ENCODE assay signal across 27 cellular contexts in genomic region chr1:163176797-163177196, GRCh38.
"Had no signal": no experiment of that assay in that cellular context is flagged by ENCODE, and none has a peak within 500 bp of the region (broad histone marks: within the 10 kb centered on the region; RNA-seq: fewer than 3 reads in every experiment).

No MANE protein-coding gene starts in this region.

- H3K27ac ChIP-seq: lower lobe of right lung, pancreas, prostate gland, skin epidermis, stomach, thyroid gland, upper lobe of right lung had no signal

- H3K4me1 ChIP-seq: pancreas, prostate gland, upper lobe of right lung had no signal

- H3K36me3 ChIP-seq: lower lobe of right lung, pancreas, prostate gland, stomach, thyroid gland, upper lobe of right lung had no signal

- DNase-seq: hippocampal formation; kidney glomerular epithelial cell; left cardiac atrium; left ventricle myocardium superior; lower lobe of right lung; mammary epithelial cell; mesenchymal stem cell; naive thymus-derived CD8-positive, alpha-beta T cell; nucleus accumbens; pancreas; posterior cingulate gyrus; retina; right cardiac atrium; stimulated activated CD4-positive, alpha-beta T cell treated with anti-CD3 and anti-CD28 coated beads, Interleukin-12 subunit alpha, Interleukin-12 subunit beta, amount 100 ng/mL, for 4 hours; stimulated activated CD4-positive, alpha-beta T cell treated with anti-CD3 and anti-CD28 coated beads, Interleukin-15, amount 100 ng/mL, for 24 hours; stimulated activated CD4-positive, alpha-beta T cell treated with anti-CD3 and anti-CD28 coated beads, Interleukin-2, amount 100 ng/mL, for 24 hours; stimulated activated CD4-positive, alpha-beta T cell treated with anti-CD3 and anti-CD28 coated beads, Interleukin-4, amount 100 ng/mL, for 1 hour; stimulated activated naive B cell treated with anti-CD40 and anti-IgM and Interleukin-4, amounts not matched to agents 10 μg/mL and 1 μg/mL and 100 μg/mL, for 72 hours; stimulated activated naive CD8-positive, alpha-beta T cell treated with anti-CD3 and anti-CD28 coated beads, Interleukin-15, Interleukin-2, amounts not matched to agents 100 U/mL and 50 U/mL, for 24 hours; stomach; thyroid gland; trophoblast cell; upper lobe of right lung had no signal

- H3K9me3 ChIP-seq: lower lobe of right lung, pancreas, prostate gland, stomach, thyroid gland, upper lobe of right lung had no signal

- H3K27me3 ChIP-seq: pancreas, stomach, thyroid gland, upper lobe of right lung had no signal

- H3K4me3 ChIP-seq: lower lobe of right lung, pancreas, prostate gland, skin epidermis, stomach, thyroid gland, upper lobe of right lung had no signal

- ATAC-seq: left cardiac atrium; left lobe of liver; left ventricle myocardium superior; lower lobe of right lung; naive thymus-derived CD8-positive, alpha-beta T cell; pancreas; right cardiac atrium; sciatic nerve; stimulated activated naive B cell treated with anti-CD40 and anti-IgM and Interleukin-4, amounts not matched to agents 10 μg/mL and 1 μg/mL and 100 μg/mL, for 72 hours; stimulated activated naive CD8-positive, alpha-beta T cell treated with anti-CD3 and anti-CD28 coated beads, Interleukin-15, Interleukin-2, amounts not matched to agents 100 U/mL and 50 U/mL, for 24 hours; upper lobe of right lung had no signal
